33 cellular contexts compared by ENCODE assay signal in the genomic region with DNA sequence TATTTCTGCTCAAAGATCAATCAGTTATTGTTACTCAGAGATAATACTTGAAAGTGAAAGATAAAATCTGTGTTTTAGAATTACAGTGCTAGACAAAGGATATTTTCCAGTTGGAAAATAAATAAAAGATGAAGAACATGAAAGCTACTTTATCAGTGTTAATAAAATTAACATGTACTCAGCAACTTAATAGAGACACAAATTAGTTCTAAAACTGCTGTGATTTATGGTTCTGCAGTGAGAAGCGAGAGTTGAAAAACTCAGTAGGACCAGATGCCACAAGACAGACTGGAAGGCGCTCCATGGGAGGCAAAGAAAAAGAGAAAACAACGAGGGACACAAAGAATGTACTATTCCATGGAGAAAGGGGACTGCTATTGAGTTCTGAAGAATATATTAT.
"Had no signal": no experiment of that assay in that cellular context is flagged by ENCODE, and none has a peak within 500 bp of the region (broad histone marks: within the 10 kb centered on the region; RNA-seq: fewer than 3 reads in every experiment).

No MANE protein-coding gene starts in this region.

- H3K9me3 Mint-ChIP-seq: activated CD8-positive, alpha-beta T cell treated with anti-CD3 and anti-CD28 coated beads for 36 hours; activated naive CD4-positive, alpha-beta T cell treated with anti-CD3 and anti-CD28 coated beads for 36 hours; activated naive CD4-positive, alpha-beta T cell treated with anti-CD3 and anti-CD28 coated beads, Interleukin-2, amount 50 U/mL, for 24 hours; activated naive CD8-positive, alpha-beta T cell treated with anti-CD3 and anti-CD28 coated beads for 36 hours; activated naive CD8-positive, alpha-beta T cell treated with anti-CD3 and anti-CD28 coated beads, Interleukin-2, amount 50 U/mL, for 24 hours; activated T-cell treated with anti-CD3 and anti-CD28 coated beads, Interleukin-2, amount 50 U/mL, for 4 hours; activated T-helper 2 cell treated with anti-CD3 and anti-CD28 coated beads, Interferon-gamma antibody, Interleukin-2, Interleukin-4, amounts not matched to agents 10 μg/mL and 5 μg/mL and 100 μg/mL, durations not matched to agents 14 hours and 24 hours and 36 hours; endodermal cell; T-helper 2 cell treated with Interferon-gamma antibody and Interleukin-4, amounts not matched to agents 5 μg/mL and 100 μg/mL, for 36 hours had no signal

- H3K27ac ChIP-seq: adrenal gland, body of pancreas, cardiac muscle cell, coronary artery, WERI-Rb-1 had no signal

- H3K4me1 Mint-ChIP-seq: activated B cell treated with CpG ODN at 0.5 μM for 24 hours; activated naive CD4-positive, alpha-beta T cell treated with anti-CD3 and anti-CD28 coated beads, Interleukin-2, amount 50 U/mL, for 24 hours; activated naive CD8-positive, alpha-beta T cell treated with anti-CD3 and anti-CD28 coated beads for 36 hours; activated naive CD8-positive, alpha-beta T cell treated with anti-CD3 and anti-CD28 coated beads, Interleukin-2, amount 50 U/mL, for 24 hours; T-helper 17 cell had no signal

- H3K4me1 ChIP-seq: adrenal gland, body of pancreas had no signal

- DNase-seq: activated B cell treated with CpG ODN at 0.5 μM for 24 hours; activated CD4-positive, alpha-beta T cell treated with anti-CD3 and anti-CD28 coated beads for 48 hours; activated CD4-positive, alpha-beta T cell treated with anti-CD3 and anti-CD28 coated beads, Interleukin-2, amount 50 U/mL, for 1 hour; activated CD4-positive, alpha-beta T cell treated with anti-CD3 and anti-CD28 coated beads, Interleukin-2, amount 50 U/mL, for 48 hours; activated CD8-positive, alpha-beta memory T cell treated with anti-CD3 and anti-CD28 coated beads for 24 hours; activated CD8-positive, alpha-beta T cell treated with anti-CD3 and anti-CD28 coated beads for 36 hours; activated effector memory CD4-positive, alpha-beta T cell treated with anti-CD3 and anti-CD28 coated beads, Interleukin-2, amount 50 U/mL, for 16 hours; activated naive CD4-positive, alpha-beta T cell treated with anti-CD3 and anti-CD28 coated beads for 36 hours; activated naive CD8-positive, alpha-beta T cell treated with anti-CD3 and anti-CD28 coated beads for 36 hours; activated naive CD8-positive, alpha-beta T cell treated with anti-CD3 and anti-CD28 coated beads, Interleukin-2, amount 50 U/mL, for 24 hours; activated T-cell treated with anti-CD3 and anti-CD28 coated beads, Interleukin-2, amount 50 U/mL, for 4 hours; adrenal gland; amygdala; aorta; body of pancreas; central memory CD4-positive, alpha-beta T cell; cerebellar nuclear complex; dorsolateral prefrontal cortex; effector memory CD4-positive, alpha-beta T cell; endodermal cell; foreskin fibroblast; head of caudate nucleus; T-helper 17 cell; T1000; WERI-Rb-1 had no signal

- H3K27ac Mint-ChIP-seq: activated B cell treated with CpG ODN at 0.5 μM for 24 hours; activated CD8-positive, alpha-beta T cell treated with anti-CD3 and anti-CD28 coated beads for 36 hours; activated naive CD4-positive, alpha-beta T cell treated with anti-CD3 and anti-CD28 coated beads for 36 hours; activated naive CD4-positive, alpha-beta T cell treated with anti-CD3 and anti-CD28 coated beads, Interleukin-2, amount 50 U/mL, for 24 hours; activated naive CD8-positive, alpha-beta T cell treated with anti-CD3 and anti-CD28 coated beads for 36 hours; activated naive CD8-positive, alpha-beta T cell treated with anti-CD3 and anti-CD28 coated beads, Interleukin-2, amount 50 U/mL, for 24 hours; activated T-helper 2 cell treated with anti-CD3 and anti-CD28 coated beads, Interferon-gamma antibody, Interleukin-2, Interleukin-4, amounts not matched to agents 10 μg/mL and 5 μg/mL and 100 μg/mL, durations not matched to agents 14 hours and 24 hours and 36 hours; dendritic cell treated with granulocyte-macrophage colony-stimulating factor and Interleukin-4, amounts not matched to agents 40 ng/mL and 50 ng/mL, for 4 days; endodermal cell; T-helper 17 cell; T-helper 2 cell treated with Interferon-gamma antibody and Interleukin-4, amounts not matched to agents 5 μg/mL and 100 μg/mL, for 36 hours had no signal

- H3K27me3 ChIP-seq: adrenal gland, body of pancreas, cardiac muscle cell, dorsolateral prefrontal cortex had no signal

- H3K27me3 Mint-ChIP-seq: activated B cell treated with CpG ODN at 0.5 μM for 24 hours; activated CD8-positive, alpha-beta T cell treated with anti-CD3 and anti-CD28 coated beads for 36 hours; activated naive CD4-positive, alpha-beta T cell treated with anti-CD3 and anti-CD28 coated beads, Interleukin-2, amount 50 U/mL, for 24 hours; activated naive CD8-positive, alpha-beta T cell treated with anti-CD3 and anti-CD28 coated beads for 36 hours; activated naive CD8-positive, alpha-beta T cell treated with anti-CD3 and anti-CD28 coated beads, Interleukin-2, amount 50 U/mL, for 24 hours; dendritic cell treated with granulocyte-macrophage colony-stimulating factor and Interleukin-4, amounts not matched to agents 40 ng/mL and 50 ng/mL, for 4 days; T-helper 17 cell had no signal

- H3K36me3 Mint-ChIP-seq: activated naive CD4-positive, alpha-beta T cell treated with anti-CD3 and anti-CD28 coated beads, Interleukin-2, amount 50 U/mL, for 24 hours; activated naive CD8-positive, alpha-beta T cell treated with anti-CD3 and anti-CD28 coated beads for 36 hours had no signal

- H3K36me3 ChIP-seq: adrenal gland, cardiac muscle cell, WERI-Rb-1 had no signal

- ATAC-seq: activated CD4-positive, CD25-positive, alpha-beta regulatory T cell treated with anti-CD3 and anti-CD28 coated beads, Interleukin-2, amount 50 U/mL, for 24 hours; activated CD8-positive, alpha-beta T cell treated with anti-CD3 and anti-CD28 coated beads for 36 hours; activated naive CD8-positive, alpha-beta T cell treated with anti-CD3 and anti-CD28 coated beads, Interleukin-2, amount 50 U/mL, for 24 hours; activated T-cell treated with anti-CD3 and anti-CD28 coated beads, Interleukin-2, amount 50 U/mL, for 4 hours; body of pancreas; esophagus mucosa; T-helper 17 cell had no signal

- H3K4me3 Mint-ChIP-seq: activated B cell treated with CpG ODN at 0.5 μM for 24 hours; activated CD8-positive, alpha-beta T cell treated with anti-CD3 and anti-CD28 coated beads for 36 hours; activated naive CD4-positive, alpha-beta T cell treated with anti-CD3 and anti-CD28 coated beads for 36 hours; activated naive CD4-positive, alpha-beta T cell treated with anti-CD3 and anti-CD28 coated beads, Interleukin-2, amount 50 U/mL, for 24 hours; activated naive CD8-positive, alpha-beta T cell treated with anti-CD3 and anti-CD28 coated beads for 36 hours; activated naive CD8-positive, alpha-beta T cell treated with anti-CD3 and anti-CD28 coated beads, Interleukin-2, amount 50 U/mL, for 24 hours; activated T-cell treated with anti-CD3 and anti-CD28 coated beads, Interleukin-2, amount 50 U/mL, for 4 hours; dendritic cell treated with granulocyte-macrophage colony-stimulating factor and Interleukin-4, amounts not matched to agents 40 ng/mL and 50 ng/mL, for 4 days; endodermal cell; T-helper 17 cell; T-helper 2 cell treated with Interferon-gamma antibody and Interleukin-4, amounts not matched to agents 5 μg/mL and 100 μg/mL, for 36 hours had no signal

- H3K4me3 ChIP-seq: adrenal gland, body of pancreas, cardiac muscle cell, coronary artery, dorsolateral prefrontal cortex had no signal
